11 cellular contexts compared by ENCODE assay signal in genomic region chr17:38719284-38719942, GRCh38. TPM values are rescaled to one million over a fixed set of nuclear protein-coding genes. Genes with fewer than 3 reads are reported as not detected.
DNase-seq lines count a peak whose midpoint lies in the region; ATAC-seq and TF ChIP-seq lines count a peak whose summit lies in the region.
"Had no signal": no experiment of that assay in that cellular context is flagged by ENCODE, and none has a peak within 500 bp of the region (broad histone marks: within the 10 kb centered on the region; RNA-seq: fewer than 3 reads in every experiment).

No MANE protein-coding gene starts in this region.

- H3K36me3 Mint-ChIP-seq in WTC11: no peaks in the 10 kb centered on the region

- H3K9me3 ChIP-seq in iPS-18a (ENCODE audit: control insufficient read depth, low read depth, low read length): no peaks in the 10 kb centered on the region
- peaks cover 1% of the 10 kb centered on the region for H3K9me3 ChIP-seq in trophoblast cell (ENCODE audit: insufficient read depth, low read depth, low read length)
- H3K9me3 ChIP-seq: ascending aorta; BLaER1 treated with 17β-estradiol and CSF1 and Interleukin-3, amounts not matched to agents 10 nM and 100 nM had no signal

- H3K79me1 ChIP-seq in trophoblast cell (ENCODE audit: low read length): peaks cover 3% of the 10 kb centered on the region

- peak overlapping the region; percentile 43 for H2BK5ac ChIP-seq in trophoblast cell (ENCODE audit: low read depth, low read length, poor library complexity)

- CTCF ChIA-PET in WTC11 (lab: Charles Lee): interaction anchor here (0.6 to 5.0 kb wide), 24 partner anchors 9 to 211 kb away, joined by 3 to 37 read pairs (median 4); partner anchors contain the start of genes CISD3 and MLLT6

- DNase-seq in H7 (peak; percentile 89), WTC11 (ENCODE audit: low spot score) (peak; percentile 52), trophoblast cell (no peak), glomerular visceral epithelial cell (ENCODE audit: extremely low spot score) (no peak), HUDEP-2 (lab: John Stamatoyannopoulos, UW; ENCODE audit: unreplicated experiment in 76 of 76) (no peak)

- H3K4me1 Mint-ChIP-seq in WTC11: peaks cover 43% of the 10 kb centered on the region

- no peaks in the 10 kb centered on the region; the same call in 1 of the 2 replicates for H3K36me3 ChIP-seq in H7 (replicated peaks; ENCODE audit: control insufficient read depth, insufficient read depth, low read length)
- H3K36me3 ChIP-seq in iPS-18a (ENCODE audit: control insufficient read depth, low read depth, low read length): no peaks in the 10 kb centered on the region
- H3K36me3 ChIP-seq in trophoblast cell (ENCODE audit: control insufficient read depth in 1 of 2, insufficient read depth in 2 of 2, low read length in 2 of 2): peaks cover 26 to 38% of the 10 kb centered on the region in 2 experiments

- WGBS in trophoblast cell (ENCODE audit: extremely low coverage, insufficient coverage, insufficient read length): no CpG with 5 or more reads among the region's 29 CpGs

- peak overlapping the region; percentile 54 for H3K4me3 Mint-ChIP-seq in WTC11
- H3K4me3 Mint-ChIP-seq: dendritic cell treated with granulocyte-macrophage colony-stimulating factor and Interleukin-4, amounts not matched to agents 40 ng/mL and 50 ng/mL, for 4 days had no signal

- H4K12ac ChIP-seq in trophoblast cell (ENCODE audit: low read depth, low read length): peak overlapping the region; percentile 2

- ATAC-seq in WTC11 (no peak), HG02610 (IDR thresholded peaks at IDR 0.05; ENCODE audit: unreplicated experiment) (no peak)

- H3K4me1 ChIP-seq in iPS-18a (ENCODE audit: control insufficient read depth, low read depth, low read length) (peaks cover 20% of the 10 kb centered on the region), trophoblast cell (ENCODE audit: control insufficient read depth in 1 of 2, insufficient read depth in 2 of 2, low read length in 2 of 2) (peaks cover 8 to 12% of the 10 kb centered on the region in 2 experiments)
- H3K4me1 ChIP-seq: ascending aorta had no signal

- no peak overlapping the region for H2BK12ac ChIP-seq in trophoblast cell (ENCODE audit: low read length)

- no peak overlapping the region for H3K4ac ChIP-seq in trophoblast cell (ENCODE audit: low read depth, low read length)

- peaks cover 11% of the 10 kb centered on the region for H3K27me3 ChIP-seq in H7 (ENCODE audit: control insufficient read depth, insufficient read depth, low read length)
- peaks cover 13% of the 10 kb centered on the region for H3K27me3 ChIP-seq in iPS-18a (ENCODE audit: control insufficient read depth, insufficient read depth, low read length)
- no peaks in the 10 kb centered on the region for H3K27me3 ChIP-seq in trophoblast cell (ENCODE audit: insufficient read depth, low read length)
- H3K27me3 ChIP-seq: ascending aorta; BLaER1 treated with 17β-estradiol and CSF1 and Interleukin-3, amounts not matched to agents 10 nM and 100 nM had no signal

- H2AFZ ChIP-seq in trophoblast cell (ENCODE audit: insufficient read depth, low read length, poor library complexity): no peak overlapping the region
- H2AFZ ChIP-seq: parathyroid adenoma had no signal

- H2AK5ac ChIP-seq in trophoblast cell (ENCODE audit: low read length): peak overlapping the region; percentile 12

- no peak overlapping the region for H3K18ac ChIP-seq in trophoblast cell (ENCODE audit: low read length)

- H3K4me3 ChIP-seq in H7 (ENCODE audit: insufficient read depth, low read depth, low read length) (peak overlapping the region; percentile 57), iPS-18a (ENCODE audit: low read length) (peak overlapping the region; percentile 36), trophoblast cell (ENCODE audit: low read depth, low read length) (no peak overlapping the region)
- H3K4me3 ChIP-seq: ascending aorta; BLaER1 treated with 17β-estradiol and CSF1 and Interleukin-3, amounts not matched to agents 10 nM and 100 nM had no signal

- H3K9ac ChIP-seq in iPS-18a (ENCODE audit: low read length): no peak overlapping the region
- H3K9ac ChIP-seq in trophoblast cell (ENCODE audit: low read length): no peak overlapping the region
- H3K9ac ChIP-seq: parathyroid adenoma had no signal

- H4K8ac ChIP-seq in trophoblast cell (ENCODE audit: low read depth, low read length): peak overlapping the region; percentile 79

- peak overlapping the region; percentile 66 for H3K4me2 ChIP-seq in trophoblast cell (ENCODE audit: low read length)

- H3K79me2 ChIP-seq in trophoblast cell (ENCODE audit: control insufficient read depth, insufficient read depth, low read length, poor library complexity): no peaks in the 10 kb centered on the region
- H3K79me2 ChIP-seq: parathyroid adenoma had no signal

- H3K9me3 Mint-ChIP-seq in WTC11: no peaks in the 10 kb centered on the region
- H3K9me3 Mint-ChIP-seq: dendritic cell treated with granulocyte-macrophage colony-stimulating factor and Interleukin-4, amounts not matched to agents 40 ng/mL and 50 ng/mL, for 4 days had no signal

- no peak overlapping the region for H2BK120ac ChIP-seq in trophoblast cell (ENCODE audit: insufficient read depth, low read length, poor library complexity)

- H4K91ac ChIP-seq in trophoblast cell (ENCODE audit: low read depth, low read length): peak overlapping the region; percentile 45

- TF ChIP-seq CTCF in WTC11 (IDR thresholded peaks at IDR 0.05): no peak

- H3K27ac ChIP-seq in iPS-18a (ENCODE audit: low read length): no peak overlapping the region
- H3K27ac ChIP-seq in trophoblast cell (ENCODE audit: low read depth, low read length): peak overlapping the region; percentile 21
- H3K27ac ChIP-seq: ascending aorta, parathyroid adenoma had no signal

- no peak overlapping the region for H3K27ac Mint-ChIP-seq in WTC11
- H3K27ac Mint-ChIP-seq: dendritic cell treated with granulocyte-macrophage colony-stimulating factor and Interleukin-4, amounts not matched to agents 40 ng/mL and 50 ng/mL, for 4 days had no signal

- POLR2A ChIA-PET in WTC11 (lab: Charles Lee): interaction anchor here (0.6 to 1.5 kb wide), 8 partner anchors 10 to 156 kb away, joined by 3 to 7 read pairs (median 4); partner anchors contain the start of gene EPOP

- H3K14ac ChIP-seq in trophoblast cell (ENCODE audit: low read length): peak overlapping the region; percentile 49

- H3K27me3 Mint-ChIP-seq in WTC11 (ENCODE audit: low read depth): peaks cover 12% of the 10 kb centered on the region
- H3K27me3 Mint-ChIP-seq: dendritic cell treated with granulocyte-macrophage colony-stimulating factor and Interleukin-4, amounts not matched to agents 40 ng/mL and 50 ng/mL, for 4 days had no signal

- H3K23ac ChIP-seq in trophoblast cell (ENCODE audit: low read length): no peak overlapping the region

TF ChIP-seq in WTC11, 78 proteins besides CTCF, POLR2A, EP300 and RAD21:
- no peak for TF ChIP-seq ATF3 (CRISPR knock-in tag; conservative IDR thresholded peaks at IDR 0.05)
- peak; percentile 59; the same call in 1 of the 2 replicates for TF ChIP-seq TP53 (CRISPR knock-in tag; IDR thresholded peaks at IDR 0.05)
- no peak for TF ChIP-seq IRF1 (CRISPR knock-in tag; IDR thresholded peaks at IDR 0.05)
- peak; percentile 44; the same call in 1 of the 2 replicates for TF ChIP-seq ZNF263 (CRISPR knock-in tag; IDR thresholded peaks at IDR 0.05; ENCODE audit: low read depth)

RNA-seq across cellular contexts. Expression of gene CISD3, which starts 10.7 kb away (rescaled TPM):
- 2.9 TPM in 2 replicates for total RNA-seq in H7 (2014; rRNA removed; shearing (Covaris generic))
- total RNA-seq in WTC11 (2021): 12.1 to 15.7 TPM (median 15.6 TPM) in 3 replicates
- polyA plus RNA-seq in trophoblast cell (2013): 7.1 and 7.8 TPM in 2 replicates

RNA-seq across cellular contexts. Expression of gene MLLT6, which starts 14.3 kb away (rescaled TPM):
- 17.8 and 22.1 TPM in 2 replicates for total RNA-seq in H7 (2014; rRNA removed; shearing (Covaris generic))
- 34.4 to 48.0 TPM (median 36.6 TPM) in 3 replicates for total RNA-seq in WTC11 (2021)
- polyA plus RNA-seq in trophoblast cell (2013): 15.3 and 16.2 TPM in 2 replicates

RNA-seq across cellular contexts. Expression of gene PCGF2, which starts 28.7 kb away (rescaled TPM):
- 19.3 and 27.0 TPM in 2 replicates for total RNA-seq in H7 (2014; rRNA removed; shearing (Covaris generic))
- 102 to 111 TPM (median 104 TPM) in 3 replicates for total RNA-seq in WTC11 (2021)
- 42.2 and 42.5 TPM in 2 replicates for polyA plus RNA-seq in trophoblast cell (2013)

RNA-seq across cellular contexts. Expression of gene PSMB3, which starts 33.1 kb away (rescaled TPM):
- 514 and 530 TPM in 2 replicates for total RNA-seq in H7 (2014; rRNA removed; shearing (Covaris generic))
- total RNA-seq in WTC11 (2021): 266 to 273 TPM (median 266 TPM) in 3 replicates
- polyA plus RNA-seq in trophoblast cell (2013): 299 and 301 TPM in 2 replicates

RNA-seq across cellular contexts. Expression of gene EPOP, which starts 44.7 kb away (rescaled TPM):
- total RNA-seq in H7 (2014; rRNA removed; shearing (Covaris generic)): 6.1 and 6.2 TPM in 2 replicates
- total RNA-seq in WTC11 (2021): 8.7 to 12.3 TPM (median 9.0 TPM) in 3 replicates
- polyA plus RNA-seq in trophoblast cell (2013): 1.8 TPM in 2 replicates

Comparison
In these comparisons a context has a peak if more than half of its experiments do, and no peak if none do; other contexts are left out.
1. DNase-seq: peak in H7 (single experiment) and WTC11 (single experiment); none in trophoblast cell (0 of 2), glomerular visceral epithelial cell (single experiment) and HUDEP-2 (0 of 76).